In genomic region chr7:75690121-75690523, GRCh38 we compare ENCODE assay signal across 36 cellular contexts.
DNase-seq lines count a peak whose midpoint lies in the region; ATAC-seq and TF ChIP-seq lines count a peak whose summit lies in the region.
"Had no signal": no experiment of that assay in that cellular context is flagged by ENCODE, and none has a peak within 500 bp of the region (broad histone marks: within the 10 kb centered on the region; RNA-seq: fewer than 3 reads in every experiment).

No MANE protein-coding gene starts in this region.

- H3K9me3 Mint-ChIP-seq in memory B cell: no peaks in the 10 kb centered on the region
- H3K9me3 Mint-ChIP-seq: activated naive CD8-positive, alpha-beta T cell treated with anti-CD3 and anti-CD28 coated beads, Interleukin-2, amount 50 U/mL, for 24 hours; activated T-cell treated with anti-CD3 and anti-CD28 coated beads, Interleukin-2, amount 50 U/mL, for 24 hours; CD8-positive, alpha-beta T cell had no signal

- H3K4me3 Mint-ChIP-seq in memory B cell: no peak overlapping the region
- H3K4me3 Mint-ChIP-seq: activated naive CD8-positive, alpha-beta T cell treated with anti-CD3 and anti-CD28 coated beads, Interleukin-2, amount 50 U/mL, for 24 hours; activated T-cell treated with anti-CD3 and anti-CD28 coated beads, Interleukin-2, amount 50 U/mL, for 24 hours; CD8-positive, alpha-beta T cell had no signal

- intact Hi-C loops in tibial artery (cut with DNase I; ENCODE audit: low total_unique reads): no loop called here

- peaks cover 0 to 8% (median 0%) of the 10 kb centered on the region in 11 experiments; a peak in 2 of 22 replicates for H3K9me3 ChIP-seq in BLaER1 treated with 17β-estradiol and CSF1 and Interleukin-3, amounts not matched to agents 10 nM and 100 nM (replicated peaks in 1 of 11)
- no peaks in the 10 kb centered on the region for H3K9me3 ChIP-seq in tibial artery
- H3K9me3 ChIP-seq: esophagus muscularis mucosa, left ventricle myocardium inferior, psoas muscle, sigmoid colon, SK-N-SH, stomach, transverse colon had no signal

- H3K36me3 ChIP-seq in BLaER1 treated with 17β-estradiol and CSF1 and Interleukin-3, amounts not matched to agents 10 nM and 100 nM: 0 out of 22 replicates have a peak, but pooled peaks cover 0 to 3% (median 0%) of the 10 kb centered on the region in 11 experiments
- H3K36me3 ChIP-seq in tibial artery: no peaks in the 10 kb centered on the region
- H3K36me3 ChIP-seq: esophagus muscularis mucosa, left ventricle myocardium inferior, sigmoid colon, stomach, transverse colon had no signal

- peaks cover 28 to 59% (median 51%) of the 10 kb centered on the region in 10 experiments for H3K4me1 ChIP-seq in BLaER1 treated with 17β-estradiol and CSF1 and Interleukin-3, amounts not matched to agents 10 nM and 100 nM
- peaks cover 0 to 37% (median 15%) of the 10 kb centered on the region in 4 donors for H3K4me1 ChIP-seq in tibial artery
- H3K4me1 ChIP-seq: foreskin keratinocyte, psoas muscle had no signal

- H3K4me1 Mint-ChIP-seq in memory B cell: peaks cover 20% of the 10 kb centered on the region

- peaks cover 0 to 5% (median 0%) of the 10 kb centered on the region in 11 experiments; a peak in 2 of 22 replicates for H3K27me3 ChIP-seq in BLaER1 treated with 17β-estradiol and CSF1 and Interleukin-3, amounts not matched to agents 10 nM and 100 nM
- no peaks in the 10 kb centered on the region for H3K27me3 ChIP-seq in tibial artery
- H3K27me3 ChIP-seq: esophagus muscularis mucosa, foreskin keratinocyte, stomach, transverse colon had no signal

- ATAC-seq in GM19351 (IDR thresholded peaks at IDR 0.05; ENCODE audit: unreplicated experiment) (peak; percentile 48), memory B cell (ENCODE audit: low read depth) (peak; percentile 41), GM19328 (IDR thresholded peaks at IDR 0.05; ENCODE audit: unreplicated experiment) (no peak)
- ATAC-seq: activated naive CD8-positive, alpha-beta T cell treated with anti-CD3 and anti-CD28 coated beads, Interleukin-2, amount 50 U/mL, for 24 hours; CD8-positive, alpha-beta T cell; foreskin keratinocyte; psoas muscle had no signal

- no peak for TF ChIP-seq CTCF in tibial artery (IDR thresholded peaks at IDR 0.05)

- DNase-seq in NAMALWA (ENCODE audit: low spot score) (peak; percentile 79), memory B cell (ENCODE audit: low spot score in 2 of 2) (no peak), hypothalamus (lab: John Stamatoyannopoulos, UW) (no peak), tibial artery (no peak), superior temporal gyrus (ENCODE audit: extremely low spot score) (no peak)
- DNase-seq: activated CD4-positive, alpha-beta T cell treated with anti-CD3 and anti-CD28 coated beads, Interleukin-2, amount 50 U/mL, for 1 hour; activated CD4-positive, CD25-positive, alpha-beta regulatory T cell; activated gamma-delta T cell; activated naive CD8-positive, alpha-beta T cell treated with anti-CD3 and anti-CD28 coated beads, Interleukin-2, amount 50 U/mL, for 24 hours; activated T-cell treated with anti-CD3 and anti-CD28 coated beads, Interleukin-2, amount 50 U/mL, for 24 hours; AML-193; CD8-positive, alpha-beta T cell; dermis blood vessel endothelial cell; DMS 273 treated with DMSO at 0.1 percent for 48 hours; EL; HCEC 1CT; islet precursor cell; left ventricle myocardium inferior; NCI-H1048; NCI-H1694 treated with DMSO at 0.1 percent for 48 hours; NCI-H2171; NCI-H510A; NK-92 treated with Interleukin-12 subunit alpha and Interleukin-12 subunit beta, amount 100 ng/mL, for 24 hours; PC-9; psoas muscle; SK-N-SH; stimulated activated CD4-positive, alpha-beta T cell treated with anti-CD3 and anti-CD28 coated beads, Interleukin-12 subunit alpha, Interleukin-12 subunit beta, amount 100 ng/mL, for 4 hours; stimulated activated CD4-positive, alpha-beta T cell treated with anti-CD3 and anti-CD28 coated beads, Interleukin-2, amount 100 ng/mL, for 48 hours; stomach; transverse colon had no signal

- peaks cover 17% of the 10 kb centered on the region for H3K27me3 Mint-ChIP-seq in memory B cell

- no peak overlapping the region for H3K4me3 ChIP-seq in BLaER1 treated with 17β-estradiol and CSF1 and Interleukin-3, amounts not matched to agents 10 nM and 100 nM
- no peak overlapping the region for H3K4me3 ChIP-seq in tibial artery
- H3K4me3 ChIP-seq: esophagus muscularis mucosa, left ventricle myocardium inferior, PC-9, psoas muscle, sigmoid colon, stomach, transverse colon had no signal

- H3K36me3 Mint-ChIP-seq in memory B cell: no peaks in the 10 kb centered on the region
- H3K36me3 Mint-ChIP-seq: CD8-positive, alpha-beta T cell had no signal

- no peak overlapping the region for H3K27ac Mint-ChIP-seq in memory B cell
- H3K27ac Mint-ChIP-seq: activated naive CD8-positive, alpha-beta T cell treated with anti-CD3 and anti-CD28 coated beads, Interleukin-2, amount 50 U/mL, for 24 hours; activated T-cell treated with anti-CD3 and anti-CD28 coated beads, Interleukin-2, amount 50 U/mL, for 24 hours; CD8-positive, alpha-beta T cell had no signal

- peak overlapping the region in 4 of 11 experiments; percentile 10 to 47 (median 18); a peak in 5 of 22 replicates for H3K9ac ChIP-seq in BLaER1 treated with 17β-estradiol and CSF1 and Interleukin-3, amounts not matched to agents 10 nM and 100 nM
- H3K9ac ChIP-seq: SK-N-SH had no signal

- peak overlapping the region in 4 of 11 experiments; percentile 43 to 75 (median 60); a peak in 7 of 22 replicates for H3K27ac ChIP-seq in BLaER1 treated with 17β-estradiol and CSF1 and Interleukin-3, amounts not matched to agents 10 nM and 100 nM
- no peak overlapping the region for H3K27ac ChIP-seq in tibial artery
- H3K27ac ChIP-seq: esophagus muscularis mucosa, foreskin keratinocyte, left ventricle myocardium inferior, PC-9, psoas muscle, sigmoid colon, stomach, transverse colon had no signal

- peak overlapping the region; percentile 36 to 93 (median 90) for H3K4me2 ChIP-seq in BLaER1 treated with 17β-estradiol and CSF1 and Interleukin-3, amounts not matched to agents 10 nM and 100 nM
- H3K4me2 ChIP-seq: PC-9, SK-N-SH had no signal

- peaks cover 0 to 11% (median 0%) of the 10 kb centered on the region in 11 experiments; a peak in 2 of 22 replicates for H4K20me1 ChIP-seq in BLaER1 treated with 17β-estradiol and CSF1 and Interleukin-3, amounts not matched to agents 10 nM and 100 nM
